17 cellular contexts compared by ENCODE assay signal in the genomic region with DNA sequence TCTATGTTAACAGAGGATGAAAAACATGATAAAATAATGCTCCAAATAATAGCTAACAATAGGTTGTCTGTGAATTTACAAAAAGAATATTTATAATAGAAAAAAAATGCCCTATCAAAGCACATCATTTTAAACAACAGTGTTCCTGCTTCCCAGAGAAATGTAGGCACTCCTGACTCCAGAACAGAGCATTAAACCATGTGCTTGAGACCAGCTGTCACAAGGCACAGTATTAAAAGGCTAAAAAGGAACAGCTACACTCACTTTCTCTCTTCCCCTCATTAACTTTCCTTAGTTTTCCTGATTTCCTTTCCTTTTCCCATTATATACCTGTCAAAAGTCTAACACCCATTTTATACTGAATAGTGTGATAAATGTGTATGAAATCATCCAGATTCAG. TPM values are rescaled to one million over a fixed set of nuclear protein-coding genes. Genes with fewer than 3 reads are reported as not detected.
A peak's percentile ranks its signal among the peaks of the same experiment; 100 is the strongest.
DNase-seq lines count a peak whose midpoint lies in the region; ATAC-seq and TF ChIP-seq lines count a peak whose summit lies in the region.
"Had no signal": no experiment of that assay in that cellular context is flagged by ENCODE, and none has a peak within 500 bp of the region (broad histone marks: within the 10 kb centered on the region; RNA-seq: fewer than 3 reads in every experiment).

No MANE protein-coding gene starts in this region.

- no peaks in the 10 kb centered on the region; the same call in 1 of the 2 replicates for H3F3A ChIP-seq in Loucy (ENCODE audit: low read depth)

- ATAC-seq in stimulated activated naive B cell treated with anti-CD40 and anti-IgM and Interleukin-4, amounts not matched to agents 10 μg/mL and 1 μg/mL and 100 μg/mL, for 72 hours (replicated peaks) = no peak
- ATAC-seq in GM21529 (IDR thresholded peaks at IDR 0.05; ENCODE audit: unreplicated experiment) = no peak
- ATAC-seq: CD8-positive, alpha-beta T cell; K562 had no signal

- peaks cover 0 to 51% of the 10 kb centered on the region in 2 donors for H3K4me1 Mint-ChIP-seq in immature natural killer cell
- H3K4me1 Mint-ChIP-seq in stimulated activated naive B cell treated with anti-CD40 and anti-IgM and Interleukin-4, amounts not matched to agents 10 μg/mL and 1 μg/mL and 100 μg/mL, for 72 hours = peaks cover 35 to 53% of the 10 kb centered on the region in 2 donors

- peak overlapping the region; percentile 62 for H3K27ac ChIP-seq in left ventricle myocardium inferior (replicated peaks)
- H3K27ac ChIP-seq: Peyer's patch had no signal

- TF ChIP-seq CTCF in left ventricle myocardium inferior (IDR thresholded peaks at IDR 0.05; ENCODE audit: borderline replicate concordance) = no peak
- TF ChIP-seq CTCF in Loucy (conservative IDR thresholded peaks at IDR 0.05; ENCODE audit: low read length) = no peak

- H3K36me3 ChIP-seq in left ventricle myocardium inferior (no peaks in the 10 kb centered on the region), Loucy (ENCODE audit: insufficient read depth, low read length) (no peaks in the 10 kb centered on the region)
- H3K36me3 ChIP-seq: Peyer's patch had no signal

- peak overlapping the region; percentile 62 for H3K9ac ChIP-seq in Loucy (ENCODE audit: low read depth, low read length, poor library complexity, severe bottlenecking)

- H3K27me3 Mint-ChIP-seq in immature natural killer cell (ENCODE audit: low read depth in 3 of 3) = no peaks in the 10 kb centered on the region
- H3K27me3 Mint-ChIP-seq in stimulated activated naive B cell treated with anti-CD40 and anti-IgM and Interleukin-4, amounts not matched to agents 10 μg/mL and 1 μg/mL and 100 μg/mL, for 72 hours = no peaks in the 10 kb centered on the region
- H3K27me3 Mint-ChIP-seq: B cell had no signal

- H3K4me1 ChIP-seq in left ventricle myocardium inferior (peaks cover 24% of the 10 kb centered on the region), Loucy (ENCODE audit: insufficient read depth, low read length, poor library complexity, severe bottlenecking) (peaks cover 91% of the 10 kb centered on the region)
- H3K4me1 ChIP-seq: Peyer's patch had no signal

- H3K9me3 Mint-ChIP-seq in immature natural killer cell = no peaks in the 10 kb centered on the region
- no peaks in the 10 kb centered on the region for H3K9me3 Mint-ChIP-seq in stimulated activated naive B cell treated with anti-CD40 and anti-IgM and Interleukin-4, amounts not matched to agents 10 μg/mL and 1 μg/mL and 100 μg/mL, for 72 hours
- H3K9me3 Mint-ChIP-seq: CD8-positive, alpha-beta T cell had no signal

- peak overlapping the region in 3 of 5 donors; percentile 44 to 71 (median 60) for H3K4me3 Mint-ChIP-seq in immature natural killer cell
- H3K4me3 Mint-ChIP-seq in stimulated activated naive B cell treated with anti-CD40 and anti-IgM and Interleukin-4, amounts not matched to agents 10 μg/mL and 1 μg/mL and 100 μg/mL, for 72 hours = no peak overlapping the region
- H3K4me3 Mint-ChIP-seq: CD8-positive, alpha-beta T cell had no signal

- H3K9me2 ChIP-seq in Loucy (replicated peaks; ENCODE audit: low read depth, low read length) = no peaks in the 10 kb centered on the region

- peak overlapping the region in 3 of 6 donors; percentile 50 to 92 (median 90) for H3K27ac Mint-ChIP-seq in immature natural killer cell
- peak overlapping the region; percentile 77 for H3K27ac Mint-ChIP-seq in stimulated activated naive B cell treated with anti-CD40 and anti-IgM and Interleukin-4, amounts not matched to agents 10 μg/mL and 1 μg/mL and 100 μg/mL, for 72 hours
- H3K27ac Mint-ChIP-seq: CD8-positive, alpha-beta T cell had no signal

- peaks cover 99% of the 10 kb centered on the region for H3K79me2 ChIP-seq in Loucy (ENCODE audit: insufficient read depth, low read length)

- no peak overlapping the region for H2AFZ ChIP-seq in Loucy (ENCODE audit: low read length)

- no peaks in the 10 kb centered on the region for H3K36me3 Mint-ChIP-seq in immature natural killer cell
- no peaks in the 10 kb centered on the region for H3K36me3 Mint-ChIP-seq in stimulated activated naive B cell treated with anti-CD40 and anti-IgM and Interleukin-4, amounts not matched to agents 10 μg/mL and 1 μg/mL and 100 μg/mL, for 72 hours
- H3K36me3 Mint-ChIP-seq: CD8-positive, alpha-beta T cell had no signal

- H4K20me1 ChIP-seq in Loucy (ENCODE audit: insufficient read depth, low read length, poor library complexity, severe bottlenecking) = peaks cover 81% of the 10 kb centered on the region

- H3K4me2 ChIP-seq in Loucy (ENCODE audit: low read depth, low read length, poor library complexity, severe bottlenecking) = peak overlapping the region; percentile 86

- H3K4me3 ChIP-seq in left ventricle myocardium inferior (no peak overlapping the region), Loucy (ENCODE audit: low read length, poor library complexity, severe bottlenecking) (peak overlapping the region; percentile 89)
- H3K4me3 ChIP-seq: K562, Peyer's patch had no signal

- no peak for DNase-seq in left ventricle myocardium inferior
- DNase-seq in cardiac septum (ENCODE audit: low spot score) = no peak
- DNase-seq in immature natural killer cell = no peak
- no peak for DNase-seq in stimulated activated naive B cell treated with anti-CD40 and anti-IgM and Interleukin-4, amounts not matched to agents 10 μg/mL and 1 μg/mL and 100 μg/mL, for 72 hours
- no peak for DNase-seq in activated gamma-delta T cell (lab: John Stamatoyannopoulos, UW)
- DNase-seq: ACHN; CD8-positive, alpha-beta T cell; NCI-H1048; NCI-H146; NCI-H2107; NCI-H748 treated with DMSO at 0.1 percent for 48 hours; Peyer's patch; Right ventricle myocardium superior had no signal

- no peaks in the 10 kb centered on the region for H3K9me3 ChIP-seq in left ventricle myocardium inferior (replicated peaks)
- no peaks in the 10 kb centered on the region for H3K9me3 ChIP-seq in Loucy (ENCODE audit: insufficient read depth, low read depth, low read length)
- H3K9me3 ChIP-seq: Peyer's patch had no signal

- no peaks in the 10 kb centered on the region for H3K27me3 ChIP-seq in left ventricle myocardium inferior (ENCODE audit: low read depth)
- H3K27me3 ChIP-seq in Loucy (ENCODE audit: insufficient read depth, low read length, poor library complexity, severe bottlenecking) = no peaks in the 10 kb centered on the region
- H3K27me3 ChIP-seq: Peyer's patch had no signal

- intact Hi-C loops in left ventricle myocardium inferior (cut with micrococcal nuclease) = no loop called here
- intact Hi-C loops in cardiac septum (cut with DNase I) = no loop called here

RNA-seq across cellular contexts. Expression of gene VAV3, which starts 10.9 kb away (rescaled TPM):
- total RNA-seq in left ventricle myocardium inferior (1.4 TPM), cardiac septum (1.9 TPM)
- 10 to 100 TPM; 17.6 to 19.4 (median 18.8) TPM for polyA plus RNA-seq in immature natural killer cell
- total RNA-seq: K562 had no signal
- polyA plus RNA-seq: K562 had no signal

Comparison
In these comparisons a context has a peak if more than half of its experiments do, and no peak if none do; other contexts are left out.
1. H3K4me3 Mint-ChIP-seq: peak in immature natural killer cell (3 of 5); none in stimulated activated naive B cell treated with anti-CD40 and anti-IgM and Interleukin-4, amounts not matched to agents 10 μg/mL and 1 μg/mL and 100 μg/mL, for 72 hours (0 of 2).